ENCODE assay signal across 1 cellular context in genomic region chr19:6087074-6087506, GRCh38.
TF ChIP-seq lines count a peak whose summit lies in the region.

No MANE protein-coding gene starts in this region.

TF ChIP-seq in IMR-90, 13 proteins besides CTCF, POLR2A, EP300 and RAD21 (continued from another document):
- TF ChIP-seq MXI1 (IDR thresholded peaks at IDR 0.05; ENCODE audit: borderline replicate concordance, low read depth, low read length) (no peak), CEBPB (IDR thresholded peaks at IDR 0.05; ENCODE audit: low read depth, low read length) (no peak)
